ENCODE assay signal across 8 cellular contexts in the genomic region with DNA sequence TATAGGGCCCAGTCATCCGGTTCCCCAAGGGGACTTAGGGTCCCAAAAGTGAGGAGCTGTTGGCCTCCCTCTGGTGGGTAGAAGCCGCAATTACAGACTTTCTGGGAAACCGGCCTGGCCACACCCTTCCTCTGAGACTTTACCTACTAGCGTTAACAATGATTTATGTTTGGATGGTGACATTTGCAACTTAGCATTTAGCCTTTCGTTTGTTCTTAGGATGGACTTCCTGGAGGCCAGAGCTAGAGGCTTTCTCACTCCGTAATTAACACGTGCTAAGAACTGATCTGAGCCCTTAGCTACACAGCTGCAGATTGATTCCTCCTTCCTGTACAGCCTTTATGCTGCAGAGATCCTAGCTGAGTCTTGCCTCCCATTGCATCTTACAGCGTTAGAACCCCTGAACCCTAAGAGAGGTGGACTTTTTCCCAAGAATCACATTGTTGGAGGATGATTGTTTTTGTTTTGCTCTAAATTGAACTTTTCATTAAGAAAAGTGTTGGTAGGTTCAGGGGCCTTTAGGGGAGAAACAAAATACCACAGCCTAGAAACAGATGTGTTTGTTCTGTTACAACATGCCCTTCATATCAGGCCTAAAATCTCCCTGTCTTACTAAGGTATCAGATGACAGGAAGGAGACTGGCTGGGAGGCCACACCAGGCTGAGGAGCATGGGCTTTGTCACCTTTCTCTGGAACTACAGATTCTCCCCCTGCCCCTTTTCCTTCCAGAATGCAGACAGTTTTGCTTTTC. TPM values are rescaled to one million over a fixed set of nuclear protein-coding genes. Genes with fewer than 3 reads are reported as not detected.
DNase-seq lines count a peak whose midpoint lies in the region; ATAC-seq and TF ChIP-seq lines count a peak whose summit lies in the region.

No MANE protein-coding gene starts in this region.

- H2AK5ac ChIP-seq in neuronal stem cell (ENCODE audit: low read depth, low read length): no peak overlapping the region

- TF ChIP-seq CTCF in OCI-LY7 (conservative IDR thresholded peaks at IDR 0.05; ENCODE audit: low read length) (peak; percentile 83), upper lobe of left lung (IDR thresholded peaks at IDR 0.05) (peak; percentile 57 to 83 (median 68))

- H3K14ac ChIP-seq in neuronal stem cell (ENCODE audit: low read length): no peak overlapping the region

- TF ChIP-seq EP300 in upper lobe of left lung (IDR thresholded peaks at IDR 0.05): no peak

- H3K27ac ChIP-seq in OCI-LY7 (ENCODE audit: low read depth, low read length, poor library complexity, severe bottlenecking) (peak overlapping the region; percentile 50), neuronal stem cell (replicated peaks; ENCODE audit: low read length) (no peak overlapping the region), upper lobe of left lung (peak overlapping the region; percentile 89 to 98 (median 95))

- H3K18ac ChIP-seq in neuronal stem cell (ENCODE audit: low read length): no peak overlapping the region

- ATAC-seq in HG03175 (IDR thresholded peaks at IDR 0.05; ENCODE audit: unreplicated experiment) (peak; percentile 40), upper lobe of left lung (ENCODE audit: low FRiP score in 2 of 2) (peak; percentile 43 to 70)

- H3K36me3 ChIP-seq in OCI-LY7 (ENCODE audit: insufficient read depth, low read length) (no peaks in the 10 kb centered on the region), neuronal stem cell (replicated peaks in 1 of 2; ENCODE audit: control insufficient read depth in 2 of 2, insufficient read depth in 2 of 2, low read length in 2 of 2) (no peaks in the 10 kb centered on the region), upper lobe of left lung (peaks cover 23 to 38% (median 24%) of the 10 kb centered on the region in 4 donors)

- CTCF ChIA-PET in OCI-LY7 (lab: Charles Lee; ENCODE audit: unreplicated experiment): interaction anchor here (1.1 kb wide), 1 partner anchor 10 kb away, joined by 3 read pairs; no protein-coding TSS in a partner anchor

- no peak overlapping the region for H4K8ac ChIP-seq in neuronal stem cell (ENCODE audit: low read depth, low read length)

- H3K4me1 ChIP-seq in OCI-LY7 (ENCODE audit: insufficient read depth, low read length, poor library complexity, severe bottlenecking) (peaks cover 29% of the 10 kb centered on the region), neuronal stem cell (ENCODE audit: control insufficient read depth in 2 of 2, insufficient read depth in 1 of 2, low read depth in 1 of 2, low read length in 2 of 2) (peaks cover 5 to 10% of the 10 kb centered on the region in 2 donors), upper lobe of left lung (peaks cover 21 to 49% (median 46%) of the 10 kb centered on the region in 4 donors)

- no peaks in the 10 kb centered on the region for H3K79me1 ChIP-seq in neuronal stem cell (ENCODE audit: low read depth, low read length)

- no peak overlapping the region for H2BK12ac ChIP-seq in neuronal stem cell (ENCODE audit: low read length)

- H3K4me2 ChIP-seq in OCI-LY7 (ENCODE audit: low read length) (peak overlapping the region; percentile 38; the same call in 1 of the 2 replicates), neuronal stem cell (ENCODE audit: insufficient read depth, low read length, poor library complexity, severe bottlenecking) (peak overlapping the region; percentile 34)

- no peaks in the 10 kb centered on the region for H3K9me2 ChIP-seq in OCI-LY7 (ENCODE audit: insufficient read depth, low read length)

- no peak overlapping the region for H4K91ac ChIP-seq in neuronal stem cell (ENCODE audit: low read depth, low read length, poor library complexity)

- H3K9ac ChIP-seq in neuronal stem cell (ENCODE audit: low read depth, low read length, poor library complexity): no peak overlapping the region

- BruUV-seq in OCI-LY7 (replicated peaks; lab: Mats Ljungman, UMichigan): no TSS peak

- H3K9me3 ChIP-seq in OCI-LY7 (ENCODE audit: low read length): no peaks in the 10 kb centered on the region
- H3K9me3 ChIP-seq in neuronal stem cell (replicated peaks in 1 of 2; ENCODE audit: control insufficient read depth in 2 of 2, insufficient read depth in 1 of 2, low read depth in 1 of 2, low read length in 2 of 2): no peaks in the 10 kb centered on the region
- H3K9me3 ChIP-seq in upper lobe of left lung: no peaks in the 10 kb centered on the region

- intact Hi-C loops in OCI-LY7 (cut with micrococcal nuclease; ENCODE audit: unreplicated experiment): no loop called here

- POLR2A ChIA-PET in OCI-LY7 (lab: Charles Lee): interaction anchor here (0.6 to 5.7 kb wide), 5 partner anchors 8 to 127 kb away, joined by 3 to 38 read pairs (median 4); no protein-coding TSS in a partner anchor

- DNase-seq in NCI-H2107 treated with DMSO at 0.1 percent for 48 hours (lab: John Stamatoyannopoulos, UW; ENCODE audit: unreplicated experiment) (peak; percentile 63), NCI-H2107 (lab: John Stamatoyannopoulos, UW) (no peak), OCI-LY7 (ENCODE audit: low spot score) (peak; percentile 76), activated T-cell treated with anti-CD3 and anti-CD28 coated beads for 4 hours (peak; percentile 43), fibroblast of gingiva (ENCODE audit: low read depth) (peak; percentile 75), neuronal stem cell (ENCODE audit: low spot score) (peak; percentile 56), upper lobe of left lung (peak in 1 of 2 donors; percentile 67)

- H2BK5ac ChIP-seq in neuronal stem cell (ENCODE audit: low read length): no peak overlapping the region

- no peaks in the 10 kb centered on the region for H3K79me2 ChIP-seq in OCI-LY7 (ENCODE audit: insufficient read depth, low read depth, low read length)

- no peak overlapping the region for H2BK120ac ChIP-seq in neuronal stem cell (ENCODE audit: low read depth, low read length)

- no peak overlapping the region for H3K4ac ChIP-seq in neuronal stem cell (ENCODE audit: low read length)

- H3K27me3 ChIP-seq in neuronal stem cell (ENCODE audit: control insufficient read depth in 3 of 3, insufficient read depth in 3 of 3, low read depth in 1 of 3, low read length in 3 of 3): peaks cover 0 to 47% (median 16%) of the 10 kb centered on the region in 3 experiments
- H3K27me3 ChIP-seq in upper lobe of left lung: no peaks in the 10 kb centered on the region

- TF ChIP-seq POLR2A in upper lobe of left lung (IDR thresholded peaks at IDR 0.05): peak in 1 of 4 donors; percentile 32

- WGBS in neuronal stem cell (ENCODE audit: extremely low coverage in 2 of 2, insufficient read length in 2 of 2, insufficient replicate concordance in 1 of 2), 2 donors: no CpG with 5 or more reads among the region's 8 CpGs
- 12 to 13% methylated on average over 8 of the region's 8 CpGs for WGBS in upper lobe of left lung, 2 donors

- no peaks in the 10 kb centered on the region for H4K20me1 ChIP-seq in OCI-LY7 (ENCODE audit: insufficient read depth, low read length)

- peak overlapping the region; percentile 100 for H2AFZ ChIP-seq in OCI-LY7 (ENCODE audit: low read length)
- H2AFZ ChIP-seq in neuronal stem cell (ENCODE audit: low read length): peak overlapping the region; percentile 55

- H2BK15ac ChIP-seq in neuronal stem cell (ENCODE audit: low read length): no peak overlapping the region

- H3K4me3 ChIP-seq in OCI-LY7 (ENCODE audit: low read depth, low read length, poor library complexity, severe bottlenecking) (no peak overlapping the region), neuronal stem cell (ENCODE audit: low read length in 2 of 2) (no peak overlapping the region), upper lobe of left lung (peak overlapping the region; percentile 59 to 87 (median 72))

- no peak overlapping the region for H3K23ac ChIP-seq in neuronal stem cell (ENCODE audit: low read depth, low read length, poor library complexity)

RNA-seq across cellular contexts. Expression of gene S100A11, which starts 2.0 kb away (rescaled TPM):
- not detected in 2 replicates for total RNA-seq in OCI-LY7 (2014; rRNA removed; shearing (Covaris generic))
- total RNA-seq in OCI-LY7 (2022) (24.3 and 27.1 TPM in 2 replicates), upper lobe of left lung (100 to 1,000 TPM; 317 to 578 (median 488) TPM)
- polyA plus RNA-seq in neuronal stem cell (2013, experiment 1 of 2): 13.5 TPM
- 14.0 TPM for polyA plus RNA-seq in neuronal stem cell (2013, experiment 2 of 2)

RNA-seq across cellular contexts. Expression of gene S100A10, which starts 41.2 kb away (rescaled TPM):
- not detected in 2 replicates for total RNA-seq in OCI-LY7 (2014; rRNA removed; shearing (Covaris generic))
- total RNA-seq in OCI-LY7 (2022): 2.6 and 4.1 TPM in 2 replicates
- polyA plus RNA-seq in neuronal stem cell (2013, experiment 1 of 2): 3.4 TPM
- 3.2 TPM for polyA plus RNA-seq in neuronal stem cell (2013, experiment 2 of 2)
- 100 to 1,000 TPM in 5 of 6 donors, 10 to 100 TPM in 1; 79.6 to 785 (median 432) TPM for total RNA-seq in upper lobe of left lung

RNA-seq across cellular contexts. Expression of gene TCHHL1, which starts 54.0 kb away (rescaled TPM):
- total RNA-seq in OCI-LY7 (2014; rRNA removed; shearing (Covaris generic)): not detected in 2 replicates
- total RNA-seq in OCI-LY7 (2022) (not detected in 2 replicates), upper lobe of left lung (not detected)
- not detected for polyA plus RNA-seq in neuronal stem cell (2013, experiment 1 of 2)
- not detected for polyA plus RNA-seq in neuronal stem cell (2013, experiment 2 of 2)

Comparison
In these comparisons a context has a peak if more than half of its experiments do, and no peak if none do; other contexts are left out.
1. H3K4me3 ChIP-seq: peak in upper lobe of left lung (4 of 4); none in OCI-LY7 (single experiment) and neuronal stem cell (0 of 2).
2. RNA of gene S100A11, which starts 2.0 kb away (total RNA-seq): 317 to 578 TPM in upper lobe of left lung; 24.3 to 27.1 TPM in OCI-LY7; every median in the first group is over 10 times any median in the second.
3. RNA of gene S100A10, which starts 41.2 kb away (total RNA-seq): 79.6 to 785 TPM in upper lobe of left lung; 2.6 to 4.1 TPM in OCI-LY7; every median in the first group is over 10 times any median in the second.